17 cellular contexts compared by ENCODE assay signal in the genomic region with DNA sequence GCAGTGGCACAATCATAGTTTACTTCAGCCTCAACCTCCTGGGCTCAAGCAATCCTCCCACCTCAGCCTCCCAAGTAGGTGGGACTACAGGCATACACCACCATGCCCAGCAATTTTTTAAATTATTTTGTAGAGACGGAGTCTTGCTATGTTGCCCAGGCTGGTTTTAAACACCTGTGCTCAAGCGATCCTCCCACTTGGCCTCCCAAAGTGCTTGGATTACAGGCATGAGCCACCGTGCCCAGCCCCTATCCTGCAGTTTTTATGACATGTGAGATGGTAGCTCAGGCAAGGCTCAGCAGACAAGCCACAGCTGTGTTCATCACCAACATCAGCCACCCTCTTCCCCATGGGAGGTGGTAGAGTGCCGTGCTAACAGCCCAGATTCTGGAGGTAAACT. TPM values are rescaled to one million over a fixed set of nuclear protein-coding genes. Genes with fewer than 3 reads are reported as not detected.
DNase-seq lines count a peak whose midpoint lies in the region; ATAC-seq and TF ChIP-seq lines count a peak whose summit lies in the region.
"Had no signal": no experiment of that assay in that cellular context is flagged by ENCODE, and none has a peak within 500 bp of the region (broad histone marks: within the 10 kb centered on the region; RNA-seq: fewer than 3 reads in every experiment).

No MANE protein-coding gene starts in this region.

- no peak overlapping the region for H3K4ac ChIP-seq in mesenchymal stem cell (ENCODE audit: low read depth in 1 of 2, low read length in 2 of 2)

- no peaks in the 10 kb centered on the region for H3K9me3 Mint-ChIP-seq in WTC11
- H3K9me3 Mint-ChIP-seq: H9 had no signal

- no peaks in the 10 kb centered on the region for H3K27me3 Mint-ChIP-seq in WTC11 (ENCODE audit: low read depth)

- no peak overlapping the region for H3K18ac ChIP-seq in mesenchymal stem cell (ENCODE audit: low read depth in 1 of 2, low read length in 2 of 2)

- 88% methylated on average over 4 of the region's 4 CpGs for WGBS in HUES64
- 95% methylated on average over 4 of the region's 4 CpGs for WGBS in mesenchymal stem cell

- H2BK120ac ChIP-seq in mesenchymal stem cell (ENCODE audit: low read depth, low read length), result no peak overlapping the region

- CTCF ChIA-PET in WTC11 (lab: Charles Lee), result interaction anchor here (0.6 kb wide), 1 partner anchor 11 kb away, joined by 3 read pairs; no protein-coding TSS in a partner anchor

- H3K23ac ChIP-seq in mesenchymal stem cell (ENCODE audit: low read length in 2 of 2), result no peak overlapping the region

- peaks cover 29% of the 10 kb centered on the region for H3K4me1 Mint-ChIP-seq in WTC11

- peak overlapping the region; percentile 87; the same call in 1 of the 2 replicates for H3K27ac Mint-ChIP-seq in WTC11
- H3K27ac Mint-ChIP-seq: CD14-positive monocyte; CD4-positive, alpha-beta memory T cell had no signal

- H3K4me3 ChIP-seq in HUES64 (ENCODE audit: low read length) (no peak overlapping the region), Karpas-422 (ENCODE audit: low read length) (no peak overlapping the region), mesenchymal stem cell (ENCODE audit: insufficient read depth in 1 of 2, low read depth in 1 of 2, low read length in 2 of 2) (no peak overlapping the region), BE2C (ENCODE audit: low read depth, low read length) (no peak overlapping the region)
- H3K4me3 ChIP-seq: K562 had no signal

- H3K14ac ChIP-seq in mesenchymal stem cell (ENCODE audit: low read length in 2 of 2), result no peak overlapping the region

- no peak overlapping the region for H2BK12ac ChIP-seq in mesenchymal stem cell (ENCODE audit: low read length in 2 of 2)

- no peaks in the 10 kb centered on the region for H3K36me3 Mint-ChIP-seq in WTC11
- H3K36me3 Mint-ChIP-seq: CD14-positive monocyte had no signal

- POLR2A ChIA-PET in WTC11 (lab: Charles Lee), result no interaction called here

- peak overlapping the region; percentile 65 for H4K8ac ChIP-seq in mesenchymal stem cell (ENCODE audit: low read length)

- ATAC-seq in WTC11, result no peak
- ATAC-seq: K562 had no signal

- TF ChIP-seq CTCF in WTC11 (IDR thresholded peaks at IDR 0.05), result no peak
- TF ChIP-seq CTCF in BE2C (IDR thresholded peaks at IDR 0.05; ENCODE audit: low read depth, low read length), result no peak

- H4K91ac ChIP-seq in mesenchymal stem cell (ENCODE audit: low read length), result peak overlapping the region; percentile 70

- no peak overlapping the region for H2AFZ ChIP-seq in Karpas-422 (ENCODE audit: low read length)
- no peak overlapping the region for H2AFZ ChIP-seq in mesenchymal stem cell (ENCODE audit: low read depth, low read length)

- no peak overlapping the region for H2BK15ac ChIP-seq in mesenchymal stem cell (ENCODE audit: low read depth, poor library complexity, severe bottlenecking)

- no peak overlapping the region for H2AK5ac ChIP-seq in mesenchymal stem cell (ENCODE audit: low read length, severe bottlenecking)

- no peak overlapping the region for H3K9ac ChIP-seq in HUES64 (ENCODE audit: low read depth, low read length)
- no peak overlapping the region for H3K9ac ChIP-seq in Karpas-422 (ENCODE audit: low read length)
- no peak overlapping the region for H3K9ac ChIP-seq in mesenchymal stem cell (ENCODE audit: low read length)

- H4K20me1 ChIP-seq in Karpas-422 (ENCODE audit: insufficient read depth, low read depth, low read length), result no peaks in the 10 kb centered on the region

- DNase-seq in Karpas-422, result peak; percentile 38
- no peak for DNase-seq in WTC11 (ENCODE audit: low spot score)
- DNase-seq in mesenchymal stem cell, result no peak
- DNase-seq in C1 segment of cervical spinal cord (lab: John Stamatoyannopoulos, UW), result no peak
- DNase-seq in cerebellar cortex (ENCODE audit: low spot score), result no peak
- DNase-seq in activated CD4-positive, CD25-positive, alpha-beta regulatory T cell treated with anti-CD3 and anti-CD28 coated beads, Interleukin-2, amount 50 U/mL, for 72 hours, result no peak
- no peak for DNase-seq in BE2C
- DNase-seq: ACHN; CD4-positive, alpha-beta memory T cell; DMS153; DMS79; GDM1; GOT3; H9 had no signal

- no peaks in the 10 kb centered on the region for H3K79me1 ChIP-seq in mesenchymal stem cell (replicated peaks; ENCODE audit: low read length, poor library complexity, severe bottlenecking)

- no peaks in the 10 kb centered on the region for H3K9me3 ChIP-seq in HUES64 (ENCODE audit: insufficient read depth, low read depth, low read length)
- H3K9me3 ChIP-seq in Karpas-422 (ENCODE audit: low read length), result no peaks in the 10 kb centered on the region
- H3K9me3 ChIP-seq in mesenchymal stem cell (ENCODE audit: control insufficient read depth, low read length), result no peaks in the 10 kb centered on the region
- no peaks in the 10 kb centered on the region for H3K9me3 ChIP-seq in BE2C

- H3K9me2 ChIP-seq in Karpas-422 (replicated peaks; ENCODE audit: insufficient read depth, low read length), result no peaks in the 10 kb centered on the region

- H3K36me3 ChIP-seq in HUES64 (ENCODE audit: insufficient read depth, low read length) (no peaks in the 10 kb centered on the region), Karpas-422 (ENCODE audit: insufficient read depth, low read length) (no peaks in the 10 kb centered on the region), mesenchymal stem cell (ENCODE audit: control insufficient read depth in 1 of 2, insufficient read depth in 2 of 2, low read depth in 1 of 2, low read length in 2 of 2) (no peaks in the 10 kb centered on the region), BE2C (no peaks in the 10 kb centered on the region)

- H3K27me3 ChIP-seq in HUES64 (ENCODE audit: insufficient read depth, low read length) (no peaks in the 10 kb centered on the region), Karpas-422 (ENCODE audit: low read length) (no peaks in the 10 kb centered on the region), mesenchymal stem cell (ENCODE audit: control insufficient read depth in 1 of 2, insufficient read depth in 1 of 2, low read length in 2 of 2) (no peaks in the 10 kb centered on the region), BE2C (no peaks in the 10 kb centered on the region)

- H3K4me3 Mint-ChIP-seq in WTC11, result no peak overlapping the region
- H3K4me3 Mint-ChIP-seq: CD14-positive monocyte; CD4-positive, alpha-beta memory T cell; H9 had no signal

- peak overlapping the region; percentile 67; the same call in 1 of the 2 replicates for H3K27ac ChIP-seq in HUES64 (ENCODE audit: low read depth, low read length)
- no peak overlapping the region for H3K27ac ChIP-seq in Karpas-422 (ENCODE audit: low read length)
- H3K27ac ChIP-seq in mesenchymal stem cell (ENCODE audit: low read length, poor library complexity, severe bottlenecking), result no peak overlapping the region

- H3K79me2 ChIP-seq in Karpas-422 (ENCODE audit: low read length), result no peaks in the 10 kb centered on the region

- H3K4me2 ChIP-seq in Karpas-422 (ENCODE audit: low read depth, low read length, poor library complexity, severe bottlenecking) (no peak overlapping the region), mesenchymal stem cell (ENCODE audit: low read length, poor library complexity, severe bottlenecking) (no peak overlapping the region)

- peaks cover 6% of the 10 kb centered on the region for H3K4me1 ChIP-seq in HUES64 (ENCODE audit: insufficient read depth, low read length)
- no peaks in the 10 kb centered on the region for H3K4me1 ChIP-seq in Karpas-422 (ENCODE audit: low read length)
- peaks cover 5% of the 10 kb centered on the region for H3K4me1 ChIP-seq in mesenchymal stem cell (ENCODE audit: control insufficient read depth, insufficient read depth, low read depth, low read length)
- peaks cover 10% of the 10 kb centered on the region for H3K4me1 ChIP-seq in BE2C

- no peak overlapping the region for H2BK5ac ChIP-seq in mesenchymal stem cell (ENCODE audit: low read depth, low read length, poor library complexity, severe bottlenecking)

TF ChIP-seq in WTC11, 78 proteins besides CTCF, POLR2A, EP300 and RAD21:
- TF ChIP-seq ESRRA (CRISPR knock-in tag; IDR thresholded peaks at IDR 0.05; ENCODE audit: borderline replicate concordance), result no peak
- TF ChIP-seq ZNF121 (CRISPR knock-in tag; IDR thresholded peaks at IDR 0.05), result peak; percentile 83

RNA-seq across cellular contexts. Expression of a gene that starts 46.2 kb away (rescaled TPM):
- polyA plus RNA-seq in HUES64 (2013, experiment 1 of 2), result 44.5 TPM
- polyA plus RNA-seq in HUES64 (2013, experiment 2 of 2), result 46.2 TPM
- total RNA-seq in Karpas-422 (2014; rRNA removed; shearing (Covaris generic); ENCODE audit: low replicate concordance), result 27.2 and 72.4 TPM in 2 replicates
- total RNA-seq in WTC11 (2021), result 76.8 to 86.3 TPM (median 77.4 TPM) in 3 replicates
- polyA plus RNA-seq in mesenchymal stem cell (2013, experiment 1 of 2), result 27.6 TPM
- 25.0 TPM for polyA plus RNA-seq in mesenchymal stem cell (2013, experiment 2 of 2)
- polyA plus RNA-seq in BE2C (2012; ENCODE audit: insufficient read depth, insufficient read length, low read depth), result 102 TPM
